In genomic region chr19:28881616-28882015, GRCh38 we compare ENCODE assay signal across 15 cellular contexts.
DNase-seq lines count a peak whose midpoint lies in the region; ATAC-seq and FAIRE-seq lines count a peak whose summit lies in the region.
"Had no signal": no experiment of that assay in that cellular context is flagged by ENCODE, and none has a peak within 500 bp of the region (broad histone marks: within the 10 kb centered on the region; RNA-seq: fewer than 3 reads in every experiment).

No MANE protein-coding gene starts in this region.

- no peaks in the 10 kb centered on the region for H3K36me3 ChIP-seq in mesodermal cell (ENCODE audit: control insufficient read depth, insufficient read depth, low read length)
- H3K36me3 ChIP-seq: esophagus muscularis mucosa, heart right ventricle, spleen had no signal

- DNase-seq in NCI-H510A treated with DMSO at 0.1 percent for 48 hours (lab: John Stamatoyannopoulos, UW) (peak; percentile 8), NCI-H510A (lab: John Stamatoyannopoulos, UW) (no peak), HCEC 1CT (peak; percentile 12), SKM-1 treated with dmso at 0.1 percent for 144 hours (lab: John Stamatoyannopoulos, UW; ENCODE audit: unreplicated experiment) (peak; percentile 85), frontal cortex (ENCODE audit: low spot score in 2 of 2) (no peak), SW480 (ENCODE audit: low spot score) (no peak), Right ventricle myocardium superior (no peak)
- DNase-seq: activated B cell treated with CpG ODN at 0.5 μM for 24 hours, heart right ventricle, IMR-90, left colon, spleen had no signal

- intact Hi-C loops in Right ventricle myocardium superior (cut with DNase I), result no loop called here

- H3K9me3 ChIP-seq in mesodermal cell (ENCODE audit: control insufficient read depth, low read length), result no peaks in the 10 kb centered on the region
- H3K9me3 ChIP-seq: esophagus muscularis mucosa, heart right ventricle, spleen had no signal

- whole genome bisulfite sequencing in mesodermal cell (ENCODE audit: insufficient coverage in 2 of 2), 2 experiments, result 79% methylated on average over 4 to 5 of the region's 8 CpGs

- H3K4me1 ChIP-seq in mesodermal cell (ENCODE audit: control insufficient read depth, insufficient read depth, low read length, poor library complexity, severe bottlenecking), result no peaks in the 10 kb centered on the region
- H3K4me1 ChIP-seq: spleen had no signal

- no peak overlapping the region for H3K4me3 ChIP-seq in mesodermal cell (ENCODE audit: extremely low read depth, insufficient read depth, low read length, poor library complexity, severe bottlenecking)
- H3K4me3 ChIP-seq: esophagus muscularis mucosa, heart right ventricle, spleen had no signal

- no peak for FAIRE-seq in frontal cortex (lab: Jason Lieb, UNC)
- FAIRE-seq: D721Med had no signal

- H3K27ac ChIP-seq in mesodermal cell (ENCODE audit: low read depth, low read length, severe bottlenecking), result peak overlapping the region; percentile 24
- H3K27ac ChIP-seq: esophagus muscularis mucosa, spleen had no signal

- ATAC-seq in Right ventricle myocardium superior (ENCODE audit: poor library complexity), result no peak
- ATAC-seq: heart right ventricle, left colon had no signal

Comparison
In these comparisons a context has a peak if more than half of its experiments do, and no peak if none do; other contexts are left out.
1. DNase-seq: peak in NCI-H510A treated with DMSO at 0.1 percent for 48 hours (single experiment), HCEC 1CT (single experiment) and SKM-1 treated with dmso at 0.1 percent for 144 hours (single experiment); none in NCI-H510A (single experiment), frontal cortex (0 of 2), SW480 (single experiment) and Right ventricle myocardium superior (single experiment).